Comparison of ENCODE assay signal across 1 cellular context in the genomic region with DNA sequence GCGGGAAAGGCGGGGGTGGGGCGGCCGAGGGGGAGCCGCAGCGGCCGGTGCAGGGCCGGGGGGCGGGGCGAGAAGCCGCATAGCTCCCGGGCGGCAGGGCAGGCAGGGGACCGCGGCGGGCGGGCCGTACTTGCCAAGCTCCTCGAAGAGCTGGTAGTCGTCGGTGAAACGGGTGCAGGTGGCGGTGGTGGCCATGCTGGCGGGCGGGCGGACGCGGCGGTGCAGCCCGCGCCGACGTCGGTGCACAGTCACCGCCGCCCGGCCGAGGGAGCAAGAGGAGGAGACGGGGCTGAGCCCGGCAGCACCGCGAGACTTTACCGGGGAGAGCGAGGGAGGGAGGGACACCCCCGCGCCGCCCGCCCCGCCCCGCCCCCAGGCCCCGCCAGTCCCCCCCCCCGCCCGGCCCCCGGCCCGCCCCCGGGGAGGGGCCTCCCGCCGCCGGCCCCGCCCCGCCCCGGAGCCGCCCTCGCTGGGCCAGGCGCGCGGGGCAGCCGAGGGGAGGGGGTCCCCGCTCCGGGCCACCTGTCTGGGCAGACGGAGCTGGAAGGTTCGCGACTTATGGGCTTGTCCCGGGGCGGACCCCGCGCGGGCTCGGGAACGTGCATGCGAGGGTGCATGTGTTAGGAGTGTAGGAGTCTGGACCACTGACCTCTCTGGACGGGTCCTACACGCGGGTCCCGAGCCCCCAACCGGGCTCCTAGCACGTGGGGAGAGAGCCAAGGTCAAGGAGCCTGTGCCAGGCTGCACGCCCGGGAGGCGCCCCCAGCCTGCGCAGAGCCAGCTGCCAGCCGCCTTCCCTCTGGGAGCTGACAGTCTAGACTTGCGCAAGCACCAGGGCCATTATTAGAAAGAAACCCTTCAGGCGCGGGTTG.
A peak's percentile ranks its signal among the peaks of the same experiment; 100 is the strongest.
TF ChIP-seq lines count a peak whose summit lies in the region.

A gene (minus strand): TSS at position 289 of the 872 bp plus-strand sequence. CDS start 94 bp downstream, at position 195.

TF ChIP-seq in HepG2, 621 proteins besides CTCF, POLR2A, EP300 and RAD21 (continued from another document and continues in another):
- TF ChIP-seq, protein P1, sequence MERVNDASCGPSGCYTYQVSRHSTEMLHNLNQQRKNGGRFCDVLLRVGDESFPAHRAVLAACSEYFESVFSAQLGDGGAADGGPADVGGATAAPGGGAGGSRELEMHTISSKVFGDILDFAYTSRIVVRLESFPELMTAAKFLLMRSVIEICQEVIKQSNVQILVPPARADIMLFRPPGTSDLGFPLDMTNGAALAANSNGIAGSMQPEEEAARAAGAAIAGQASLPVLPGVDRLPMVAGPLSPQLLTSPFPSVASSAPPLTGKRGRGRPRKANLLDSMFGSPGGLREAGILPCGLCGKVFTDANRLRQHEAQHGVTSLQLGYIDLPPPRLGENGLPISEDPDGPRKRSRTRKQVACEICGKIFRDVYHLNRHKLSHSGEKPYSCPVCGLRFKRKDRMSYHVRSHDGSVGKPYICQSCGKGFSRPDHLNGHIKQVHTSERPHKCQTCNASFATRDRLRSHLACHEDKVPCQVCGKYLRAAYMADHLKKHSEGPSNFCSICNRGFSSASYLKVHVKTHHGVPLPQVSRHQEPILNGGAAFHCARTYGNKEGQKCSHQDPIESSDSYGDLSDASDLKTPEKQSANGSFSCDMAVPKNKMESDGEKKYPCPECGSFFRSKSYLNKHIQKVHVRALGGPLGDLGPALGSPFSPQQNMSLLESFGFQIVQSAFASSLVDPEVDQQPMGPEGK (CRISPR knock-in tag; IDR thresholded peaks at IDR 0.05), result peak; percentile 74
- TF ChIP-seq RBM22 (optimal IDR thresholded peaks at IDR 0.05; ENCODE audit: low read length) (no peak), ZNF205 (CRISPR knock-in tag; IDR thresholded peaks at IDR 0.05) (no peak), FOXA3 (CRISPR knock-in tag; IDR thresholded peaks at IDR 0.05) (no peak), HOXA9 (CRISPR knock-in tag; IDR thresholded peaks at IDR 0.05; ENCODE audit: borderline replicate concordance) (no peak; the same call in 1 of the 2 replicates), ZNF709 (CRISPR knock-in tag; IDR thresholded peaks at IDR 0.05) (peak; percentile 63; the same call in 1 of the 2 replicates), JUN (CRISPR knock-in tag; IDR thresholded peaks at IDR 0.05) (no peak), ZBTB7B (CRISPR knock-in tag; IDR thresholded peaks at IDR 0.05) (no peak), ZNF780A (CRISPR knock-in tag; IDR thresholded peaks at IDR 0.05) (no peak), TBP (CRISPR knock-in tag; IDR thresholded peaks at IDR 0.05) (no peak), CBFB (CRISPR knock-in tag; IDR thresholded peaks at IDR 0.05) (no peak), NR3C1 (CRISPR knock-in tag; IDR thresholded peaks at IDR 0.05) (no peak), DR1 (CRISPR knock-in tag; IDR thresholded peaks at IDR 0.05) (no peak), POGZ (CRISPR knock-in tag; IDR thresholded peaks at IDR 0.05) (no peak), MEF2D (CRISPR knock-in tag; IDR thresholded peaks at IDR 0.05) (no peak), PCBP2 (optimal IDR thresholded peaks at IDR 0.05; ENCODE audit: low read depth, low read length, poor library complexity, severe bottlenecking) (no peak), ZNF430 (CRISPR knock-in tag; IDR thresholded peaks at IDR 0.05) (no peak), ZNF33A (CRISPR knock-in tag; IDR thresholded peaks at IDR 0.05; ENCODE audit: borderline replicate concordance) (no peak), ZNF121 (CRISPR knock-in tag; IDR thresholded peaks at IDR 0.05) (no peak; the same call in 1 of the 2 replicates), HMG20A (CRISPR knock-in tag; IDR thresholded peaks at IDR 0.05; ENCODE audit: borderline replicate concordance) (no peak), MED8 (CRISPR knock-in tag; IDR thresholded peaks at IDR 0.05; ENCODE audit: insufficient replicate concordance) (no peak), HES4 (CRISPR knock-in tag; IDR thresholded peaks at IDR 0.05; ENCODE audit: borderline replicate concordance) (no peak), ZNF552 (CRISPR knock-in tag; IDR thresholded peaks at IDR 0.05; ENCODE audit: borderline replicate concordance) (no peak), SPEN (CRISPR knock-in tag; IDR thresholded peaks at IDR 0.05; ENCODE audit: low read depth) (0 out of 2 replicates have a peak, but pooled peaks have one; percentile 26), ATAD3A (CRISPR knock-in tag; IDR thresholded peaks at IDR 0.05) (no peak), ZNF124 (CRISPR knock-in tag; IDR thresholded peaks at IDR 0.05) (no peak), DMAP1 (CRISPR knock-in tag; IDR thresholded peaks at IDR 0.05) (peak; percentile 75; the same call in 1 of the 2 replicates), YY1 (IDR thresholded peaks at IDR 0.05; ENCODE audit: insufficient read depth, insufficient replicate concordance, low read depth, low read length) (no peak), KDM5A (IDR thresholded peaks at IDR 0.05; ENCODE audit: borderline replicate concordance, low read length) (no peak; the same call in 1 of the 2 replicates), NFYC (CRISPR knock-in tag; IDR thresholded peaks at IDR 0.05) (no peak), GABPB1 (CRISPR knock-in tag; IDR thresholded peaks at IDR 0.05) (peak; percentile 52; the same call in 1 of the 2 replicates), SRY (CRISPR knock-in tag; IDR thresholded peaks at IDR 0.05) (0 out of 2 replicates have a peak, but pooled peaks have one; percentile 46), NCOA1 (CRISPR knock-in tag; IDR thresholded peaks at IDR 0.05) (no peak), HDAC2 (CRISPR knock-in tag; IDR thresholded peaks at IDR 0.05) (no peak; the same call in 1 of the 2 replicates), ZNF446 (CRISPR knock-in tag; IDR thresholded peaks at IDR 0.05) (no peak), FOXO1 (CRISPR knock-in tag; IDR thresholded peaks at IDR 0.05) (no peak), IRF2 (CRISPR knock-in tag; IDR thresholded peaks at IDR 0.05) (no peak), GZF1 (CRISPR knock-in tag; IDR thresholded peaks at IDR 0.05) (no peak), TOE1 (CRISPR knock-in tag; IDR thresholded peaks at IDR 0.05) (no peak), EED (CRISPR knock-in tag; IDR thresholded peaks at IDR 0.05) (no peak)
- TF ChIP-seq, protein P2, sequence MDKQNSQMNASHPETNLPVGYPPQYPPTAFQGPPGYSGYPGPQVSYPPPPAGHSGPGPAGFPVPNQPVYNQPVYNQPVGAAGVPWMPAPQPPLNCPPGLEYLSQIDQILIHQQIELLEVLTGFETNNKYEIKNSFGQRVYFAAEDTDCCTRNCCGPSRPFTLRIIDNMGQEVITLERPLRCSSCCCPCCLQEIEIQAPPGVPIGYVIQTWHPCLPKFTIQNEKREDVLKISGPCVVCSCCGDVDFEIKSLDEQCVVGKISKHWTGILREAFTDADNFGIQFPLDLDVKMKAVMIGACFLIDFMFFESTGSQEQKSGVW (CRISPR knock-in tag; IDR thresholded peaks at IDR 0.05; ENCODE audit: borderline replicate concordance), result no peak
- TF ChIP-seq, protein P3, sequence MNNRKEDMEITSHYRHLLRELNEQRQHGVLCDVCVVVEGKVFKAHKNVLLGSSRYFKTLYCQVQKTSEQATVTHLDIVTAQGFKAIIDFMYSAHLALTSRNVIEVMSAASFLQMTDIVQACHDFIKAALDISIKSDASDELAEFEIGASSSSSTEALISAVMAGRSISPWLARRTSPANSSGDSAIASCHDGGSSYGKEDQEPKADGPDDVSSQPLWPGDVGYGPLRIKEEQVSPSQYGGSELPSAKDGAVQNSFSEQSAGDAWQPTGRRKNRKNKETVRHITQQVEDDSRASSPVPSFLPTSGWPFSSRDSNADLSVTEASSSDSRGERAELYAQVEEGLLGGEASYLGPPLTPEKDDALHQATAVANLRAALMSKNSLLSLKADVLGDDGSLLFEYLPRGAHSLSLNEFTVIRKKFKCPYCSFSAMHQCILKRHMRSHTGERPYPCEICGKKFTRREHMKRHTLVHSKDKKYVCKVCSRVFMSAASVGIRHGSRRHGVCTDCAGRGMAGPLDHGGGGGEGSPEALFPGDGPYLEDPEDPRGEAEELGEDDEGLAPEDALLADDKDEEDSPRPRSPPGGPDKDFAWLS (CRISPR knock-in tag; IDR thresholded peaks at IDR 0.05; ENCODE audit: borderline replicate concordance), result no peak
- TF ChIP-seq, protein P4, sequence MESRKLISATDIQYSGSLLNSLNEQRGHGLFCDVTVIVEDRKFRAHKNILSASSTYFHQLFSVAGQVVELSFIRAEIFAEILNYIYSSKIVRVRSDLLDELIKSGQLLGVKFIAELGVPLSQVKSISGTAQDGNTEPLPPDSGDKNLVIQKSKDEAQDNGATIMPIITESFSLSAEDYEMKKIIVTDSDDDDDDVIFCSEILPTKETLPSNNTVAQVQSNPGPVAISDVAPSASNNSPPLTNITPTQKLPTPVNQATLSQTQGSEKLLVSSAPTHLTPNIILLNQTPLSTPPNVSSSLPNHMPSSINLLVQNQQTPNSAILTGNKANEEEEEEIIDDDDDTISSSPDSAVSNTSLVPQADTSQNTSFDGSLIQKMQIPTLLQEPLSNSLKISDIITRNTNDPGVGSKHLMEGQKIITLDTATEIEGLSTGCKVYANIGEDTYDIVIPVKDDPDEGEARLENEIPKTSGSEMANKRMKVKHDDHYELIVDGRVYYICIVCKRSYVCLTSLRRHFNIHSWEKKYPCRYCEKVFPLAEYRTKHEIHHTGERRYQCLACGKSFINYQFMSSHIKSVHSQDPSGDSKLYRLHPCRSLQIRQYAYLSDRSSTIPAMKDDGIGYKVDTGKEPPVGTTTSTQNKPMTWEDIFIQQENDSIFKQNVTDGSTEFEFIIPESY (CRISPR knock-in tag; IDR thresholded peaks at IDR 0.05), result no peak
- TF ChIP-seq, protein P5, sequence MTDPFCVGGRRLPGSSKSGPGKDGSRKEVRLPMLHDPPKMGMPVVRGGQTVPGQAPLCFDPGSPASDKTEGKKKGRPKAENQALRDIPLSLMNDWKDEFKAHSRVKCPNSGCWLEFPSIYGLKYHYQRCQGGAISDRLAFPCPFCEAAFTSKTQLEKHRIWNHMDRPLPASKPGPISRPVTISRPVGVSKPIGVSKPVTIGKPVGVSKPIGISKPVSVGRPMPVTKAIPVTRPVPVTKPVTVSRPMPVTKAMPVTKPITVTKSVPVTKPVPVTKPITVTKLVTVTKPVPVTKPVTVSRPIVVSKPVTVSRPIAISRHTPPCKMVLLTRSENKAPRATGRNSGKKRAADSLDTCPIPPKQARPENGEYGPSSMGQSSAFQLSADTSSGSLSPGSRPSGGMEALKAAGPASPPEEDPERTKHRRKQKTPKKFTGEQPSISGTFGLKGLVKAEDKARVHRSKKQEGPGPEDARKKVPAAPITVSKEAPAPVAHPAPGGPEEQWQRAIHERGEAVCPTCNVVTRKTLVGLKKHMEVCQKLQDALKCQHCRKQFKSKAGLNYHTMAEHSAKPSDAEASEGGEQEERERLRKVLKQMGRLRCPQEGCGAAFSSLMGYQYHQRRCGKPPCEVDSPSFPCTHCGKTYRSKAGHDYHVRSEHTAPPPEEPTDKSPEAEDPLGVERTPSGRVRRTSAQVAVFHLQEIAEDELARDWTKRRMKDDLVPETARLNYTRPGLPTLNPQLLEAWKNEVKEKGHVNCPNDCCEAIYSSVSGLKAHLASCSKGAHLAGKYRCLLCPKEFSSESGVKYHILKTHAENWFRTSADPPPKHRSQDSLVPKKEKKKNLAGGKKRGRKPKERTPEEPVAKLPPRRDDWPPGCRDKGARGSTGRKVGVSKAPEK (CRISPR knock-in tag; IDR thresholded peaks at IDR 0.05; ENCODE audit: borderline replicate concordance), result no peak
- TF ChIP-seq, protein P6, sequence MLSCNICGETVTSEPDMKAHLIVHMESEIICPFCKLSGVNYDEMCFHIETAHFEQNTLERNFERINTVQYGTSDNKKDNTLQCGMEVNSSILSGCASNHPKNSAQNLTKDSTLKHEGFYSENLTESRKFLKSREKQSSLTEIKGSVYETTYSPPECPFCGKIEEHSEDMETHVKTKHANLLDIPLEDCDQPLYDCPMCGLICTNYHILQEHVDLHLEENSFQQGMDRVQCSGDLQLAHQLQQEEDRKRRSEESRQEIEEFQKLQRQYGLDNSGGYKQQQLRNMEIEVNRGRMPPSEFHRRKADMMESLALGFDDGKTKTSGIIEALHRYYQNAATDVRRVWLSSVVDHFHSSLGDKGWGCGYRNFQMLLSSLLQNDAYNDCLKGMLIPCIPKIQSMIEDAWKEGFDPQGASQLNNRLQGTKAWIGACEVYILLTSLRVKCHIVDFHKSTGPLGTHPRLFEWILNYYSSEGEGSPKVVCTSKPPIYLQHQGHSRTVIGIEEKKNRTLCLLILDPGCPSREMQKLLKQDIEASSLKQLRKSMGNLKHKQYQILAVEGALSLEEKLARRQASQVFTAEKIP (CRISPR knock-in tag; IDR thresholded peaks at IDR 0.05; ENCODE audit: borderline replicate concordance), result no peak
- TF ChIP-seq, protein P7, sequence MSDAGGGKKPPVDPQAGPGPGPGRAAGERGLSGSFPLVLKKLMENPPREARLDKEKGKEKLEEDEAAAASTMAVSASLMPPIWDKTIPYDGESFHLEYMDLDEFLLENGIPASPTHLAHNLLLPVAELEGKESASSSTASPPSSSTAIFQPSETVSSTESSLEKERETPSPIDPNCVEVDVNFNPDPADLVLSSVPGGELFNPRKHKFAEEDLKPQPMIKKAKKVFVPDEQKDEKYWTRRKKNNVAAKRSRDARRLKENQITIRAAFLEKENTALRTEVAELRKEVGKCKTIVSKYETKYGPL (CRISPR knock-in tag; IDR thresholded peaks at IDR 0.05), result no peak
- TF ChIP-seq, protein P8, sequence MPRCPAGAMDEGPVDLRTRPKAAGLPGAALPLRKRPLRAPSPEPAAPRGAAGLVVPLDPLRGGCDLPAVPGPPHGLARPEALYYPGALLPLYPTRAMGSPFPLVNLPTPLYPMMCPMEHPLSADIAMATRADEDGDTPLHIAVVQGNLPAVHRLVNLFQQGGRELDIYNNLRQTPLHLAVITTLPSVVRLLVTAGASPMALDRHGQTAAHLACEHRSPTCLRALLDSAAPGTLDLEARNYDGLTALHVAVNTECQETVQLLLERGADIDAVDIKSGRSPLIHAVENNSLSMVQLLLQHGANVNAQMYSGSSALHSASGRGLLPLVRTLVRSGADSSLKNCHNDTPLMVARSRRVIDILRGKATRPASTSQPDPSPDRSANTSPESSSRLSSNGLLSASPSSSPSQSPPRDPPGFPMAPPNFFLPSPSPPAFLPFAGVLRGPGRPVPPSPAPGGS (CRISPR knock-in tag; IDR thresholded peaks at IDR 0.05), result no peak
- TF ChIP-seq, protein P9, sequence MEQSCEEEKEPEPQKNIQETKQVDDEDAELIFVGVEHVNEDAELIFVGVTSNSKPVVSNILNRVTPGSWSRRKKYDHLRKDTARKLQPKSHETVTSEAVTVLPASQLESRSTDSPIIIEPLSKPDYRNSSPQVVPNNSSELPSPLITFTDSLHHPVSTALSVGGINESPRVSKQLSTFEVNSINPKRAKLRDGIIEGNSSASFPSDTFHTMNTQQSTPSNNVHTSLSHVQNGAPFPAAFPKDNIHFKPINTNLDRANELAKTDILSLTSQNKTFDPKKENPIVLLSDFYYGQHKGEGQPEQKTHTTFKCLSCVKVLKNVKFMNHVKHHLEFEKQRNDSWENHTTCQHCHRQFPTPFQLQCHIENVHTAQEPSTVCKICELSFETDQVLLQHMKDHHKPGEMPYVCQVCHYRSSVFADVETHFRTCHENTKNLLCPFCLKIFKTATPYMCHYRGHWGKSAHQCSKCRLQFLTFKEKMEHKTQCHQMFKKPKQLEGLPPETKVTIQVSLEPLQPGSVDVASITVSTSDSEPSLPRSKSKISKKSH (CRISPR knock-in tag; IDR thresholded peaks at IDR 0.05; ENCODE audit: borderline replicate concordance), result no peak
